11 cellular contexts compared by ENCODE assay signal in the genomic region with DNA sequence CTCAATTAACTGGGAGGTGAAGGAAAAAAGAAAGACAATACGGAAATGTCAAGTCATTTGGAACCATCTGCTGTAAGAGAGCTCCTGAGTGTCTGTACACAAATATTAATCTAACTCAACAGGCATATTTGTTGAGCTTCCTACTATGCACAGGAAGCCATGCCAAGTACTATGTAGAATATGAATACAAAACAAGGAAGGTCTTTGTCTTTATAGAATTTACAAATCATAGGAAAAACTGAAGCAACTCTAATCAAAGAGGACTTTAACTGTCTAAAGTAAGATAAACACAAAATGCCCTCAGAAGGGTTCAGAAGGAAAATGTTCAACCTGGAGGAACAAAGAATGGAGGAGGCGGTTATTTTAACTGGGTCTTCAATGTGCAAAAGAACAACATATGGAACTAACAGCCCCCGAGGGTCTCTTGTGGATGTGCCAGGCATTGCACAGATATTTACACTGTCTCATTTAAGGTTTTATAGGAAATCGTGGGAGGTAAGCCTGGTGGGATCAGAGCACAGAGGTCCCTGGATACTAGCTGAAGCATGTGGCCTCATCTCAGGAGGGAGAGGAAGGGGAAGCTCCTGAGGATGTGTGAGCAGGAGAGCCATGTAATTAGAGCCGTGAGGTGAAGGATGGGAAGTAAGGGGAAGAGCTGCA. TPM values are rescaled to one million over a fixed set of nuclear protein-coding genes. Genes with fewer than 3 reads are reported as not detected.
DNase-seq lines count a peak whose midpoint lies in the region; ATAC-seq and TF ChIP-seq lines count a peak whose summit lies in the region.
"Had no signal": no experiment of that assay in that cellular context is flagged by ENCODE, and none has a peak within 500 bp of the region (broad histone marks: within the 10 kb centered on the region; RNA-seq: fewer than 3 reads in every experiment).

No MANE protein-coding gene starts in this region.

- no peak for ATAC-seq in GM19452 (IDR thresholded peaks at IDR 0.05; ENCODE audit: unreplicated experiment)

- H3K4me1 ChIP-seq in adrenal gland (replicated peaks in 1 of 2) = peaks cover 34 to 50% of the 10 kb centered on the region in 2 donors
- H3K4me1 ChIP-seq in muscle layer of colon (ENCODE audit: insufficient read depth, low read length) = peaks cover 57% of the 10 kb centered on the region

- in situ Hi-C loops in KBM-7 (cut with MboI; ENCODE audit: low pct_unique_long_range_greater_than_20kb, low sequenced_read_pairs) = loop anchor here (25.0 kb wide), 1 partner anchor 111 kb away; no protein-coding TSS in a partner anchor

- peak overlapping the region; percentile 89 for H3K27ac ChIP-seq in 22Rv1
- H3K27ac ChIP-seq in adrenal gland = peak overlapping the region in 4 of 5 donors; percentile 8 to 74 (median 39)
- H3K27ac ChIP-seq in muscle layer of colon (ENCODE audit: low read depth, low read length) = peak overlapping the region; percentile 45

- peaks cover 0 to 12% of the 10 kb centered on the region in 2 donors for H3K36me3 ChIP-seq in adrenal gland (replicated peaks in 1 of 2)
- H3K36me3 ChIP-seq in muscle layer of colon (ENCODE audit: insufficient read depth, low read length) = peaks cover 13% of the 10 kb centered on the region

- H3K27me3 ChIP-seq in adrenal gland (no peaks in the 10 kb centered on the region), muscle layer of colon (ENCODE audit: control insufficient read depth in 1 of 2, insufficient read depth in 2 of 2, low read length in 2 of 2) (no peaks in the 10 kb centered on the region)

- peak; percentile 52 for DNase-seq in KBM-7
- no peak for DNase-seq in adrenal gland
- DNase-seq in NOMO-1 treated with dmso at 0.1 percent for 144 hours (lab: John Stamatoyannopoulos, UW; ENCODE audit: unreplicated experiment) = no peak
- DNase-seq in pons (ENCODE audit: low spot score) = no peak
- no peak for DNase-seq in activated gamma-delta T cell treated with Interleukin-2 at 50 U/mL for 16 hours
- DNase-seq: amygdala, NCI-H1417, T-helper 2 cell had no signal

- no peak for TF ChIP-seq POLR2A in adrenal gland (IDR thresholded peaks at IDR 0.05)

- TF ChIP-seq CTCF in 22Rv1 (IDR thresholded peaks at IDR 0.05) = no peak
- TF ChIP-seq CTCF in adrenal gland (IDR thresholded peaks at IDR 0.05) = no peak

- H3K9ac ChIP-seq in muscle layer of colon (ENCODE audit: low read length) = no peak overlapping the region

- 73 to 78% (median 73%) methylated on average over 5 of the region's 5 CpGs for WGBS in adrenal gland, 4 donors

- H3K4me3 ChIP-seq in adrenal gland (no peak overlapping the region), muscle layer of colon (ENCODE audit: low read depth in 1 of 2, low read length in 2 of 2) (no peak overlapping the region)

- intact Hi-C loops in adrenal gland (cut with DNase I) = no loop called here

- H3K9me3 ChIP-seq in adrenal gland (replicated peaks in 1 of 3) (no peaks in the 10 kb centered on the region), muscle layer of colon (ENCODE audit: low read length) (no peaks in the 10 kb centered on the region)

RNA-seq across cellular contexts. Expression of a gene that starts 5.8 kb away (rescaled TPM):
- total RNA-seq in adrenal gland = 100 to 1,000 TPM; 115 to 335 (median 186) TPM
- polyA plus RNA-seq in adrenal gland = 100 to 1,000 TPM in 1 of 3 donors, 10 to 100 TPM in 2; 29.3 to 212 (median 29.4) TPM

RNA-seq across cellular contexts. Expression of a gene that starts 16.8 kb away (rescaled TPM):
- total RNA-seq in adrenal gland = 10 to 100 TPM in 1 of 8 donors, 1 to 10 TPM in 7; 2.8 to 14.4 (median 6.6) TPM
- 1 to 10 TPM in 2 of 3 donors, under 1 TPM in 1; 0.80 to 2.6 (median 1.0) TPM for polyA plus RNA-seq in adrenal gland

Comparison
In these comparisons a context has a peak if more than half of its experiments do, and no peak if none do; other contexts are left out.
1. H3K27ac ChIP-seq: peak in every context shown above with its lines; median percentile 89 in 22Rv1; 45 in muscle layer of colon; 39 in adrenal gland.